Comparison of ENCODE assay signal across 8 cellular contexts in genomic region chr7:100482728-100483100, GRCh38. TPM values are rescaled to one million over a fixed set of nuclear protein-coding genes. Genes with fewer than 3 reads are reported as not detected.
DNase-seq lines count a peak whose midpoint lies in the region; ATAC-seq, FAIRE-seq and TF ChIP-seq lines count a peak whose summit lies in the region.

No MANE protein-coding gene starts in this region.

- in situ Hi-C loops in HepG2 (cut with HindIII; ENCODE audit: extremely low pct_ligation_motif_present, low pct_unique_long_range_greater_than_20kb), result no loop called here

- H3K36me3 ChIP-seq in ascending aorta (no peaks in the 10 kb centered on the region), HepG2 (replicated peaks in 1 of 2; ENCODE audit: control insufficient read depth in 1 of 2, insufficient read depth in 2 of 2, low read length in 2 of 2) (no peaks in the 10 kb centered on the region), thoracic aorta (no peaks in the 10 kb centered on the region)

- CTCF ChIA-PET in activated CD8-positive, alpha-beta memory T cell treated with anti-CD3 and anti-CD28 coated beads, Interleukin-2, amount 10 ng/mL, durations not matched to agents 7 days and 5 days (lab: Charles Lee), result interaction anchor here (0.8 to 9.4 kb wide), 34 partner anchors 9 to 144 kb away, joined by 3 to 102 read pairs (median 5); partner anchors contain the start of genes AGFG2, FBXO24, LRCH4 and ZCWPW1
- CTCF ChIA-PET in HepG2 (lab: Yijun Ruan, JAX; ENCODE audit: low intra/inter-chr PET ratio, low total read pairs) (interaction anchor here (0.8 to 3.3 kb wide), 5 partner anchors 13 to 77 kb away, joined by 3 to 32 read pairs (median 8); no protein-coding TSS in a partner anchor), HEK293T (lab: Yijun Ruan, JAX) (interaction anchor here (0.6 to 1.6 kb wide), 10 partner anchors 8 to 190 kb away, joined by 3 to 6 read pairs (median 4); partner anchors contain the start of genes AGFG2 and FBXO24)

- POLR2A ChIA-PET in HepG2 (lab: Yijun Ruan, JAX) (interaction anchor here (0.9 kb wide), 1 partner anchor 77 kb away, joined by 3 read pairs; no protein-coding TSS in a partner anchor), HEK293T (lab: Yijun Ruan, JAX) (interaction anchor here (1.0 to 1.5 kb wide), 2 partner anchors 10 to 104 kb away, joined by 4 read pairs; partner anchors contain the start of gene FBXO24)

- H3K4me1 ChIP-seq in ascending aorta (peaks cover 10 to 18% of the 10 kb centered on the region in 2 donors), HepG2 (ENCODE audit: insufficient read depth, low read length) (peaks cover 55% of the 10 kb centered on the region), thoracic aorta (ENCODE audit: control insufficient read depth in 1 of 2, low read depth in 2 of 2) (peaks cover 6 to 14% of the 10 kb centered on the region in 2 donors)

- H3K27me3 Mint-ChIP-seq in activated CD8-positive, alpha-beta memory T cell treated with anti-CD3 and anti-CD28 coated beads, Interleukin-2, amount 10 ng/mL, durations not matched to agents 7 days and 5 days, result no peaks in the 10 kb centered on the region

- H3K9me3 Mint-ChIP-seq in activated CD8-positive, alpha-beta memory T cell treated with anti-CD3 and anti-CD28 coated beads, Interleukin-2, amount 10 ng/mL, durations not matched to agents 7 days and 5 days (ENCODE audit: low read depth), result no peaks in the 10 kb centered on the region

- BruUV-seq in HepG2 (replicated peaks; lab: Mats Ljungman, UMichigan), result no TSS peak

- peaks cover 5% of the 10 kb centered on the region for H3K36me3 Mint-ChIP-seq in activated CD8-positive, alpha-beta memory T cell treated with anti-CD3 and anti-CD28 coated beads, Interleukin-2, amount 10 ng/mL, durations not matched to agents 7 days and 5 days

- TF ChIP-seq CTCF in ascending aorta (IDR thresholded peaks at IDR 0.05) (no peak), HepG2 (CRISPR knock-in tag; IDR thresholded peaks at IDR 0.05) (no peak), thoracic aorta (IDR thresholded peaks at IDR 0.05) (no peak)

- no peak for TF ChIP-seq RAD21 in HepG2 (CRISPR knock-in tag; IDR thresholded peaks at IDR 0.05)

- FAIRE-seq in HepG2 (lab: Jason Lieb, UNC), result no peak

- peaks cover 10% of the 10 kb centered on the region for H3K4me1 Mint-ChIP-seq in activated CD8-positive, alpha-beta memory T cell treated with anti-CD3 and anti-CD28 coated beads, Interleukin-2, amount 10 ng/mL, durations not matched to agents 7 days and 5 days

- no peak for DNase-seq in activated CD8-positive, alpha-beta memory T cell treated with anti-CD3 and anti-CD28 coated beads, Interleukin-2, amount 10 ng/mL, durations not matched to agents 7 days and 5 days
- DNase-seq in activated CD8-positive, alpha-beta memory T cell treated with anti-CD3 and anti-CD28 coated beads, Interleukin-2, amount 50 U/mL, for 48 hours, result no peak
- no peak for DNase-seq in ascending aorta (ENCODE audit: low spot score in 2 of 2)
- no peak for DNase-seq in HepG2 (ENCODE audit: low spot score)
- no peak for DNase-seq in thoracic aorta (ENCODE audit: low spot score)
- no peak for DNase-seq in hepatic stellate cell (ENCODE audit: low spot score)
- no peak for DNase-seq in HEK293T (ENCODE audit: extremely low spot score)

- ATAC-seq in activated CD8-positive, alpha-beta memory T cell treated with anti-CD3 and anti-CD28 coated beads, Interleukin-2, amount 10 ng/mL, durations not matched to agents 7 days and 5 days, result no peak
- ATAC-seq in HepG2, result no peak
- no peak for ATAC-seq in thoracic aorta (ENCODE audit: insufficient number of reproducible peaks, low FRiP score, low read depth)
- no peak for ATAC-seq in HG03378 (IDR thresholded peaks at IDR 0.05; ENCODE audit: unreplicated experiment)

- H3K79me2 ChIP-seq in HepG2 (ENCODE audit: insufficient read depth, low read length), result peaks cover 1% of the 10 kb centered on the region

- H3K9me3 ChIP-seq in ascending aorta (no peaks in the 10 kb centered on the region), HepG2 (ENCODE audit: low read length) (no peaks in the 10 kb centered on the region), thoracic aorta (no peaks in the 10 kb centered on the region)

- no peak overlapping the region for H2AFZ ChIP-seq in HepG2 (ENCODE audit: low read length)

- no peak for TF ChIP-seq POLR2A in HepG2 (IDR thresholded peaks at IDR 0.05; ENCODE audit: insufficient read depth in 1 of 2, low read depth in 2 of 2, low read length in 2 of 2)

- peak overlapping the region; percentile 80 for H3K4me2 ChIP-seq in HepG2 (ENCODE audit: low read depth, low read length)

- peak overlapping the region; percentile 61 to 76 for H3K4me3 ChIP-seq in ascending aorta
- peak overlapping the region; percentile 46 to 79 (median 65) for H3K4me3 ChIP-seq in HepG2 (replicated peaks in 1 of 3; ENCODE audit: insufficient read depth in 1 of 3, low read depth in 2 of 3, low read length in 3 of 3)
- H3K4me3 ChIP-seq in thoracic aorta, result peak overlapping the region; percentile 73

- H3K9ac ChIP-seq in HepG2 (ENCODE audit: insufficient read depth, low read depth, low read length), result peak overlapping the region; percentile 10; the same call in 1 of the 2 replicates

- no peak overlapping the region for H3K27ac ChIP-seq in ascending aorta
- no peak overlapping the region for H3K27ac ChIP-seq in HepG2 (ENCODE audit: extremely low read length, insufficient read depth, low read length)
- H3K27ac ChIP-seq in thoracic aorta, result no peak overlapping the region

- TF ChIP-seq EP300 in HepG2 (IDR thresholded peaks at IDR 0.05; ENCODE audit: low read depth in 2 of 2, low read length in 2 of 2), result no peak
- no peak for TF ChIP-seq EP300 in HepG2 (CRISPR knock-in tag; IDR thresholded peaks at IDR 0.05; ENCODE audit: borderline replicate concordance)

- 20% methylated on average over 16 of the region's 16 CpGs for WGBS in HepG2 (ENCODE audit: low lambda C conversion rate)

- intact Hi-C loops in ascending aorta (cut with DNase I) (loop anchor here (1.0 to 5.0 kb wide), 3 partner anchors 13 to 370 kb away; partner anchors contain the start of genes GIGYF1 and SLC12A9), HepG2 (cut with micrococcal nuclease; ENCODE audit: unreplicated experiment) (loop anchor here (1.0 to 5.0 kb wide), 2 partner anchors 13 to 700 kb away; partner anchors contain the start of gene NAT16)

- H3K27me3 ChIP-seq in ascending aorta, result no peaks in the 10 kb centered on the region
- H3K27me3 ChIP-seq in HepG2 (ENCODE audit: control insufficient read depth in 1 of 2, insufficient read depth in 2 of 2, low read length in 2 of 2), result peaks cover 2 to 44% of the 10 kb centered on the region in 2 experiments; a peak in 3 of 5 replicates
- no peaks in the 10 kb centered on the region for H3K27me3 ChIP-seq in thoracic aorta (replicated peaks; ENCODE audit: insufficient read depth)

- no peaks in the 10 kb centered on the region for H4K20me1 ChIP-seq in HepG2 (ENCODE audit: insufficient read depth, low read length)

- H3K27ac Mint-ChIP-seq in activated CD8-positive, alpha-beta memory T cell treated with anti-CD3 and anti-CD28 coated beads, Interleukin-2, amount 10 ng/mL, durations not matched to agents 7 days and 5 days, result peak overlapping the region; percentile 59

- H3K4me3 Mint-ChIP-seq in activated CD8-positive, alpha-beta memory T cell treated with anti-CD3 and anti-CD28 coated beads, Interleukin-2, amount 10 ng/mL, durations not matched to agents 7 days and 5 days, result peak overlapping the region; percentile 72

RNA-seq across cellular contexts. Expression of gene NYAP1, which starts 1.0 kb away (rescaled TPM):
- under 1 TPM; 0.07 to 0.12 TPM for total RNA-seq in activated CD8-positive, alpha-beta memory T cell treated with anti-CD3 and anti-CD28 coated beads, Interleukin-2, amount 10 ng/mL, durations not matched to agents 7 days and 5 days
- total RNA-seq in ascending aorta (0.96 TPM), HepG2 (2016; rRNA removed; fragmentation: Illumina TruSeq; extraction: Trizol) (0.15 TPM in 2 replicates), thoracic aorta (under 1 TPM; 0.92 to 0.95 TPM)
- not detected in 2 replicates for total RNA-seq in HepG2 (2016; cell fraction: cytosol; rRNA removed; fragmentation: Illumina TruSeq; extraction: Trizol; ENCODE audit: low read depth)
- 0.09 and 0.26 TPM in 2 replicates for total RNA-seq in HepG2 (2016; cell fraction: insoluble cytoplasmic fraction; rRNA removed; fragmentation: Illumina TruSeq; extraction: Trizol)
- total RNA-seq in HepG2 (2016; cell fraction: membrane; rRNA removed; fragmentation: Illumina TruSeq; extraction: Trizol), result 0.55 TPM in 1 of 2 replicates, not detected in the other
- 0.09 and 0.22 TPM in 2 replicates for total RNA-seq in HepG2 (2016; cell fraction: nucleus; rRNA removed; fragmentation: Illumina TruSeq; extraction: Trizol)
- 0.46 and 0.76 TPM in 2 replicates for polyA plus RNA-seq in HepG2 (2011; rRNA removed)
- polyA plus RNA-seq in HepG2 (2011; cell fraction: cytosol; rRNA removed), result 0.44 and 0.70 TPM in 2 replicates
- polyA plus RNA-seq in HepG2 (2011; cell fraction: nucleus; rRNA removed), result 2.4 and 2.9 TPM in 2 replicates
- 0.60 and 0.88 TPM in 2 replicates for polyA plus RNA-seq in HepG2 (2012)
- polyA plus RNA-seq in HepG2 (2016; cell fraction: cytosol; fragmentation: Illumina TruSeq; extraction: Trizol; ENCODE audit: low read depth), result 0.07 and 0.09 TPM in 2 replicates
- 0.08 TPM in 1 of 2 replicates, not detected in the other for polyA plus RNA-seq in HepG2 (2016; cell fraction: insoluble cytoplasmic fraction; fragmentation: Illumina TruSeq; extraction: Trizol; ENCODE audit: low read depth)
- polyA plus RNA-seq in HepG2 (2016; cell fraction: membrane; fragmentation: Illumina TruSeq; extraction: Trizol; ENCODE audit: low read depth), result 0.07 TPM in 1 of 2 replicates, not detected in the other
- 0.77 and 0.83 TPM in 2 replicates for polyA plus RNA-seq in HepG2 (2016; cell fraction: nucleus; fragmentation: Illumina TruSeq; extraction: Trizol; ENCODE audit: insufficient read depth, low read depth)
- 0.62 TPM in 1 of 2 replicates, not detected in the other for polyA minus RNA-seq in HepG2 (2011; rRNA and poly(A)+ RNA removed; ENCODE audit: low replicate concordance)
- polyA minus RNA-seq in HepG2 (2011; cell fraction: cytosol; rRNA and poly(A)+ RNA removed), result 0.53 and 0.99 TPM in 2 replicates
- 0.62 and 0.64 TPM in 2 replicates for polyA minus RNA-seq in HepG2 (2011; cell fraction: nucleus; rRNA and poly(A)+ RNA removed)

RNA-seq across cellular contexts. Expression of gene TSC22D4, which starts 3.7 kb away (rescaled TPM):
- 100 to 1,000 TPM; 128 to 144 TPM for total RNA-seq in activated CD8-positive, alpha-beta memory T cell treated with anti-CD3 and anti-CD28 coated beads, Interleukin-2, amount 10 ng/mL, durations not matched to agents 7 days and 5 days
- total RNA-seq in ascending aorta (68.2 TPM), HepG2 (2016; rRNA removed; fragmentation: Illumina TruSeq; extraction: Trizol) (6.3 and 7.7 TPM in 2 replicates), thoracic aorta (10 to 100 TPM; 25.7 to 45.5 TPM)
- total RNA-seq in HepG2 (2016; cell fraction: cytosol; rRNA removed; fragmentation: Illumina TruSeq; extraction: Trizol; ENCODE audit: low read depth), result 2.6 and 2.9 TPM in 2 replicates
- total RNA-seq in HepG2 (2016; cell fraction: insoluble cytoplasmic fraction; rRNA removed; fragmentation: Illumina TruSeq; extraction: Trizol), result 5.6 and 7.4 TPM in 2 replicates
- 4.7 and 8.1 TPM in 2 replicates for total RNA-seq in HepG2 (2016; cell fraction: membrane; rRNA removed; fragmentation: Illumina TruSeq; extraction: Trizol)
- total RNA-seq in HepG2 (2016; cell fraction: nucleus; rRNA removed; fragmentation: Illumina TruSeq; extraction: Trizol), result 4.4 and 5.5 TPM in 2 replicates
- polyA plus RNA-seq in HepG2 (2011; rRNA removed), result 8.7 and 10.1 TPM in 2 replicates
- 6.5 and 10.9 TPM in 2 replicates for polyA plus RNA-seq in HepG2 (2011; cell fraction: cytosol; rRNA removed)
- polyA plus RNA-seq in HepG2 (2011; cell fraction: nucleus; rRNA removed), result 17.7 and 20.7 TPM in 2 replicates
- polyA plus RNA-seq in HepG2 (2012), result 6.9 and 11.5 TPM in 2 replicates
- 2.7 and 4.0 TPM in 2 replicates for polyA plus RNA-seq in HepG2 (2016; cell fraction: cytosol; fragmentation: Illumina TruSeq; extraction: Trizol; ENCODE audit: low read depth)
- 10.1 and 11.1 TPM in 2 replicates for polyA plus RNA-seq in HepG2 (2016; cell fraction: insoluble cytoplasmic fraction; fragmentation: Illumina TruSeq; extraction: Trizol; ENCODE audit: low read depth)
- 6.2 and 8.1 TPM in 2 replicates for polyA plus RNA-seq in HepG2 (2016; cell fraction: membrane; fragmentation: Illumina TruSeq; extraction: Trizol; ENCODE audit: low read depth)
- polyA plus RNA-seq in HepG2 (2016; cell fraction: nucleus; fragmentation: Illumina TruSeq; extraction: Trizol; ENCODE audit: insufficient read depth, low read depth), result 13.1 and 14.8 TPM in 2 replicates
- polyA minus RNA-seq in HepG2 (2011; rRNA and poly(A)+ RNA removed; ENCODE audit: low replicate concordance), result 9.9 and 13.8 TPM in 2 replicates
- polyA minus RNA-seq in HepG2 (2011; cell fraction: cytosol; rRNA and poly(A)+ RNA removed), result 7.0 and 9.1 TPM in 2 replicates
- polyA minus RNA-seq in HepG2 (2011; cell fraction: nucleus; rRNA and poly(A)+ RNA removed), result 3.0 and 4.5 TPM in 2 replicates

RNA-seq across cellular contexts. Expression of gene SPACDR, which starts 18.7 kb away (rescaled TPM):
- total RNA-seq in activated CD8-positive, alpha-beta memory T cell treated with anti-CD3 and anti-CD28 coated beads, Interleukin-2, amount 10 ng/mL, durations not matched to agents 7 days and 5 days, result 1 to 10 TPM; 3.8 to 5.0 TPM
- total RNA-seq in ascending aorta (not detected), HepG2 (2016; rRNA removed; fragmentation: Illumina TruSeq; extraction: Trizol) (not detected in 2 replicates), thoracic aorta (not detected)
- total RNA-seq in HepG2 (2016; cell fraction: cytosol; rRNA removed; fragmentation: Illumina TruSeq; extraction: Trizol; ENCODE audit: low read depth), result not detected in 2 replicates
- 0.15 TPM in 1 of 2 replicates, not detected in the other for total RNA-seq in HepG2 (2016; cell fraction: insoluble cytoplasmic fraction; rRNA removed; fragmentation: Illumina TruSeq; extraction: Trizol)
- total RNA-seq in HepG2 (2016; cell fraction: membrane; rRNA removed; fragmentation: Illumina TruSeq; extraction: Trizol), result not detected in 2 replicates
- not detected in 2 replicates for total RNA-seq in HepG2 (2016; cell fraction: nucleus; rRNA removed; fragmentation: Illumina TruSeq; extraction: Trizol)
- polyA plus RNA-seq in HepG2 (2011; rRNA removed), result 0.24 and 0.41 TPM in 2 replicates
- 0.16 TPM in 1 of 2 replicates, not detected in the other for polyA plus RNA-seq in HepG2 (2011; cell fraction: cytosol; rRNA removed)
- polyA plus RNA-seq in HepG2 (2011; cell fraction: nucleus; rRNA removed), result 0.55 and 0.99 TPM in 2 replicates
- polyA plus RNA-seq in HepG2 (2012), result 0.20 TPM in 1 of 2 replicates, not detected in the other
- polyA plus RNA-seq in HepG2 (2016; cell fraction: cytosol; fragmentation: Illumina TruSeq; extraction: Trizol; ENCODE audit: low read depth), result not detected in 2 replicates
- not detected in 2 replicates for polyA plus RNA-seq in HepG2 (2016; cell fraction: insoluble cytoplasmic fraction; fragmentation: Illumina TruSeq; extraction: Trizol; ENCODE audit: low read depth)
- polyA plus RNA-seq in HepG2 (2016; cell fraction: membrane; fragmentation: Illumina TruSeq; extraction: Trizol; ENCODE audit: low read depth), result 0.26 TPM in 1 of 2 replicates, not detected in the other
- not detected in 2 replicates for polyA plus RNA-seq in HepG2 (2016; cell fraction: nucleus; fragmentation: Illumina TruSeq; extraction: Trizol; ENCODE audit: insufficient read depth, low read depth)
- 0.14 and 0.65 TPM in 2 replicates for polyA minus RNA-seq in HepG2 (2011; rRNA and poly(A)+ RNA removed; ENCODE audit: low replicate concordance)
- polyA minus RNA-seq in HepG2 (2011; cell fraction: cytosol; rRNA and poly(A)+ RNA removed), result not detected in 2 replicates
- not detected in 2 replicates for polyA minus RNA-seq in HepG2 (2011; cell fraction: nucleus; rRNA and poly(A)+ RNA removed)

RNA-seq across cellular contexts. Expression of gene PPP1R35, which starts 46.4 kb away (rescaled TPM):
- 100 to 1,000 TPM in 1 of 2 experiments, 10 to 100 TPM in 1; 77.6 to 101 TPM for total RNA-seq in activated CD8-positive, alpha-beta memory T cell treated with anti-CD3 and anti-CD28 coated beads, Interleukin-2, amount 10 ng/mL, durations not matched to agents 7 days and 5 days
- total RNA-seq in ascending aorta, result 35.2 TPM
- 16.7 and 24.8 TPM in 2 replicates for total RNA-seq in HepG2 (2016; rRNA removed; fragmentation: Illumina TruSeq; extraction: Trizol)
- total RNA-seq in HepG2 (2016; cell fraction: cytosol; rRNA removed; fragmentation: Illumina TruSeq; extraction: Trizol; ENCODE audit: low read depth), result 16.5 and 21.7 TPM in 2 replicates
- total RNA-seq in HepG2 (2016; cell fraction: insoluble cytoplasmic fraction; rRNA removed; fragmentation: Illumina TruSeq; extraction: Trizol), result 19.3 and 24.7 TPM in 2 replicates
- 16.5 and 20.1 TPM in 2 replicates for total RNA-seq in HepG2 (2016; cell fraction: membrane; rRNA removed; fragmentation: Illumina TruSeq; extraction: Trizol)
- 13.8 and 17.9 TPM in 2 replicates for total RNA-seq in HepG2 (2016; cell fraction: nucleus; rRNA removed; fragmentation: Illumina TruSeq; extraction: Trizol)
- polyA plus RNA-seq in HepG2 (2011; rRNA removed), result 26.4 and 29.0 TPM in 2 replicates
- 18.0 and 33.0 TPM in 2 replicates for polyA plus RNA-seq in HepG2 (2011; cell fraction: cytosol; rRNA removed)
- polyA plus RNA-seq in HepG2 (2011; cell fraction: nucleus; rRNA removed), result 102 and 127 TPM in 2 replicates
- polyA plus RNA-seq in HepG2 (2012), result 17.6 and 20.1 TPM in 2 replicates
- 16.5 and 23.2 TPM in 2 replicates for polyA plus RNA-seq in HepG2 (2016; cell fraction: cytosol; fragmentation: Illumina TruSeq; extraction: Trizol; ENCODE audit: low read depth)
- polyA plus RNA-seq in HepG2 (2016; cell fraction: insoluble cytoplasmic fraction; fragmentation: Illumina TruSeq; extraction: Trizol; ENCODE audit: low read depth), result 21.3 TPM in 2 replicates
- polyA plus RNA-seq in HepG2 (2016; cell fraction: membrane; fragmentation: Illumina TruSeq; extraction: Trizol; ENCODE audit: low read depth), result 13.7 and 17.5 TPM in 2 replicates
- polyA plus RNA-seq in HepG2 (2016; cell fraction: nucleus; fragmentation: Illumina TruSeq; extraction: Trizol; ENCODE audit: insufficient read depth, low read depth), result 39.6 and 40.4 TPM in 2 replicates
- 13.2 and 24.1 TPM in 2 replicates for polyA minus RNA-seq in HepG2 (2011; rRNA and poly(A)+ RNA removed; ENCODE audit: low replicate concordance)
- 10.6 and 13.9 TPM in 2 replicates for polyA minus RNA-seq in HepG2 (2011; cell fraction: cytosol; rRNA and poly(A)+ RNA removed)
- polyA minus RNA-seq in HepG2 (2011; cell fraction: nucleus; rRNA and poly(A)+ RNA removed), result 7.1 and 7.3 TPM in 2 replicates
- total RNA-seq in thoracic aorta, result 10 to 100 TPM; 29.5 to 54.7 TPM

RNA-seq across cellular contexts. Expression of gene MEPCE, which starts 53.1 kb away (rescaled TPM):
- 10 to 100 TPM; 42.4 to 50.2 TPM for total RNA-seq in activated CD8-positive, alpha-beta memory T cell treated with anti-CD3 and anti-CD28 coated beads, Interleukin-2, amount 10 ng/mL, durations not matched to agents 7 days and 5 days
- total RNA-seq in ascending aorta, result 32.9 TPM
- total RNA-seq in HepG2 (2016; rRNA removed; fragmentation: Illumina TruSeq; extraction: Trizol), result 22.6 and 26.0 TPM in 2 replicates
- 3.8 and 3.9 TPM in 2 replicates for total RNA-seq in HepG2 (2016; cell fraction: cytosol; rRNA removed; fragmentation: Illumina TruSeq; extraction: Trizol; ENCODE audit: low read depth)
- 20.2 and 25.7 TPM in 2 replicates for total RNA-seq in HepG2 (2016; cell fraction: insoluble cytoplasmic fraction; rRNA removed; fragmentation: Illumina TruSeq; extraction: Trizol)
- 12.8 and 14.8 TPM in 2 replicates for total RNA-seq in HepG2 (2016; cell fraction: membrane; rRNA removed; fragmentation: Illumina TruSeq; extraction: Trizol)
- total RNA-seq in HepG2 (2016; cell fraction: nucleus; rRNA removed; fragmentation: Illumina TruSeq; extraction: Trizol), result 14.9 and 18.9 TPM in 2 replicates
- 12.3 and 12.7 TPM in 2 replicates for polyA plus RNA-seq in HepG2 (2011; rRNA removed)
- 9.2 and 10.6 TPM in 2 replicates for polyA plus RNA-seq in HepG2 (2011; cell fraction: cytosol; rRNA removed)
- polyA plus RNA-seq in HepG2 (2011; cell fraction: nucleus; rRNA removed), result 18.9 and 27.3 TPM in 2 replicates
- polyA plus RNA-seq in HepG2 (2012), result 14.6 and 17.9 TPM in 2 replicates
- polyA plus RNA-seq in HepG2 (2016; cell fraction: cytosol; fragmentation: Illumina TruSeq; extraction: Trizol; ENCODE audit: low read depth), result 3.0 and 3.3 TPM in 2 replicates
- 20.4 and 25.4 TPM in 2 replicates for polyA plus RNA-seq in HepG2 (2016; cell fraction: insoluble cytoplasmic fraction; fragmentation: Illumina TruSeq; extraction: Trizol; ENCODE audit: low read depth)
- polyA plus RNA-seq in HepG2 (2016; cell fraction: membrane; fragmentation: Illumina TruSeq; extraction: Trizol; ENCODE audit: low read depth), result 8.6 and 9.6 TPM in 2 replicates
- 23.4 and 28.3 TPM in 2 replicates for polyA plus RNA-seq in HepG2 (2016; cell fraction: nucleus; fragmentation: Illumina TruSeq; extraction: Trizol; ENCODE audit: insufficient read depth, low read depth)
- polyA minus RNA-seq in HepG2 (2011; rRNA and poly(A)+ RNA removed; ENCODE audit: low replicate concordance), result 44.0 and 89.0 TPM in 2 replicates
- 8.6 and 10.8 TPM in 2 replicates for polyA minus RNA-seq in HepG2 (2011; cell fraction: cytosol; rRNA and poly(A)+ RNA removed)
- 27.3 and 30.2 TPM in 2 replicates for polyA minus RNA-seq in HepG2 (2011; cell fraction: nucleus; rRNA and poly(A)+ RNA removed)
- total RNA-seq in thoracic aorta, result 10 to 100 TPM; 27.2 to 27.8 TPM
